In genomic region chr2:128178650-128179460, GRCh38 we compare ENCODE assay signal across 8 cellular contexts.
DNase-seq lines count a peak whose midpoint lies in the region; ATAC-seq, FAIRE-seq and TF ChIP-seq lines count a peak whose summit lies in the region.

No MANE protein-coding gene starts in this region.

- TF ChIP-seq POLR2A in GM12878 (IDR thresholded peaks at IDR 0.05; ENCODE audit: low read depth, low read length) (no peak), spleen (IDR thresholded peaks at IDR 0.05) (no peak)

- 52% methylated on average over 9 of the region's 9 CpGs for WGBS in GM12878 (ENCODE audit: insufficient coverage, insufficient replicate concordance, low lambda C conversion rate, missing lambda C conversion rate)
- WGBS in spleen, 5 donors, result 58 to 65% (median 60%) methylated on average over 9 of the region's 9 CpGs

- intact Hi-C loops in GM12878 (cut with micrococcal nuclease; ENCODE audit: unreplicated experiment) (no loop called here), spleen (cut with DNase I; ENCODE audit: low total_unique reads) (no loop called here)

- RAD21 ChIA-PET in GM12878 (lab: Charles Lee; ENCODE audit: unreplicated experiment), result no interaction called here

- no peak overlapping the region for H3K27ac ChIP-seq in GM12878 (ENCODE audit: control insufficient read depth, insufficient read depth)
- H3K27ac ChIP-seq in spleen, result peak overlapping the region in 3 of 8 donors; percentile 34 to 64 (median 40)

- H3K4me1 ChIP-seq in GM12878 (ENCODE audit: control insufficient read depth, insufficient read depth, low read length), result no peaks in the 10 kb centered on the region
- H3K4me1 ChIP-seq in spleen, result peaks cover 0 to 7% (median 0%) of the 10 kb centered on the region in 6 donors

- CTCF ChIA-PET in GM12878 (lab: Yijun Ruan, JAX), result interaction anchor here (1.0 to 2.0 kb wide), 2 partner anchors 9 to 22 kb away, joined by 3 to 5 read pairs; no protein-coding TSS in a partner anchor

- DNase-seq in NCI-H2171 treated with DMSO at 0.1 percent for 48 hours (lab: John Stamatoyannopoulos, UW), result peak; percentile 41
- no peak for DNase-seq in NCI-H2171 (lab: John Stamatoyannopoulos, UW)
- DNase-seq in SK-N-DZ (ENCODE audit: low spot score), result peak; percentile 22
- no peak for DNase-seq in GM12878 (ENCODE audit: low read depth, low spot score)
- DNase-seq in iPS-NIHi7 (ENCODE audit: extremely low spot score), result peak; percentile 74
- peak; percentile 84 for DNase-seq in spleen

- no TSS peak for BruUV-seq in GM12878 (replicated peaks; lab: Mats Ljungman, UMichigan)

- H2AFZ ChIP-seq in GM12878 (ENCODE audit: control insufficient read depth, low read depth, low read length), result no peak overlapping the region

- ATAC-seq in HG03135 (IDR thresholded peaks at IDR 0.05; ENCODE audit: unreplicated experiment) (peak; percentile 69), GM12878 (peak; percentile 72), HG03039 (IDR thresholded peaks at IDR 0.05; ENCODE audit: unreplicated experiment) (no peak)

- H3K9me3 ChIP-seq in GM12878 (replicated peaks; ENCODE audit: control insufficient read depth, insufficient read depth, low read length) (no peaks in the 10 kb centered on the region), spleen (no peaks in the 10 kb centered on the region)

- SMC1A ChIA-PET in GM12878 (lab: Charles Lee; ENCODE audit: uncharacterized antibody, unreplicated experiment), result no interaction called here

- H3K4me3 ChIP-seq in GM12878, result no peak overlapping the region
- H3K4me3 ChIP-seq in spleen, result no peak overlapping the region

- POLR2A ChIA-PET in GM12878 (lab: Charles Lee), result no interaction called here

- no peak for TF ChIP-seq EP300 in GM12878 (IDR thresholded peaks at IDR 0.05; ENCODE audit: borderline replicate concordance in 1 of 2, control insufficient read depth in 1 of 2, low read depth in 2 of 2, low read length in 2 of 2)

- H3K36me3 ChIP-seq in GM12878 (ENCODE audit: control insufficient read depth in 2 of 2, insufficient read depth in 2 of 2, low read length in 1 of 2) (peaks cover 7 to 61% of the 10 kb centered on the region in 2 experiments), spleen (peaks cover 3 to 100% (median 93%) of the 10 kb centered on the region in 6 donors)

- peak; percentile 50 for TF ChIP-seq RAD21 in GM12878 (IDR thresholded peaks at IDR 0.05; ENCODE audit: insufficient read depth, low read depth, low read length)

- no peak overlapping the region for H3K9ac ChIP-seq in GM12878 (ENCODE audit: control insufficient read depth, insufficient read depth, low read length)

- in situ Hi-C loops in GM12878 (cut with MboI), result no loop called here

- H4K20me1 ChIP-seq in GM12878 (ENCODE audit: control insufficient read depth, insufficient read depth), result no peaks in the 10 kb centered on the region

- no peaks in the 10 kb centered on the region for H3K79me2 ChIP-seq in GM12878 (ENCODE audit: control insufficient read depth, insufficient read depth, low read length)

- TF ChIP-seq CTCF in GM12878 (IDR thresholded peaks at IDR 0.05 in 2 of 3, conservative IDR thresholded peaks at IDR 0.05 in 1 of 3; ENCODE audit: control insufficient read depth in 2 of 3, extremely low read depth in 1 of 3, insufficient read depth in 1 of 3, low read depth in 3 of 3, low read length in 3 of 3), result peak; percentile 46 to 57 (median 49)
- TF ChIP-seq CTCF in spleen (IDR thresholded peaks at IDR 0.05 in 8 of 11, conservative IDR thresholded peaks at IDR 0.05 in 3 of 11), result peak; percentile 39 to 89 (median 72)

- no peak overlapping the region for H3K4me2 ChIP-seq in GM12878 (ENCODE audit: control insufficient read depth, insufficient read depth)

- H3K27me3 ChIP-seq in GM12878 (replicated peaks in 1 of 2; ENCODE audit: control insufficient read depth in 2 of 2, insufficient read depth in 2 of 2, low read length in 1 of 2) (no peaks in the 10 kb centered on the region), spleen (replicated peaks in 1 of 7) (no peaks in the 10 kb centered on the region)

- no peak for FAIRE-seq in GM12878 (lab: Jason Lieb, UNC)

TF ChIP-seq in GM12878, 131 proteins besides CTCF, POLR2A, EP300 and RAD21:
- TF ChIP-seq, protein P1, sequence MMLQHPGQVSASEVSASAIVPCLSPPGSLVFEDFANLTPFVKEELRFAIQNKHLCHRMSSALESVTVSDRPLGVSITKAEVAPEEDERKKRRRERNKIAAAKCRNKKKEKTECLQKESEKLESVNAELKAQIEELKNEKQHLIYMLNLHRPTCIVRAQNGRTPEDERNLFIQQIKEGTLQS (IDR thresholded peaks at IDR 0.05; ENCODE audit: borderline replicate concordance, extremely low read depth, low read depth, low read length), result peak; percentile 39; the same call in 1 of the 2 replicates
- TF ChIP-seq FOXK2 (IDR thresholded peaks at IDR 0.05), result no peak
- peak; percentile 64; the same call in 1 of the 2 replicates for TF ChIP-seq RAD51 (IDR thresholded peaks at IDR 0.05)
- TF ChIP-seq SMC3 (IDR thresholded peaks at IDR 0.05; ENCODE audit: borderline replicate concordance, low read length), result peak; percentile 17; the same call in 1 of the 2 replicates

Comparison
In these comparisons a context has a peak if more than half of its experiments do, and no peak if none do; other contexts are left out.
1. DNase-seq: peak in NCI-H2171 treated with DMSO at 0.1 percent for 48 hours (single experiment), SK-N-DZ (single experiment), iPS-NIHi7 (single experiment) and spleen (single experiment); none in NCI-H2171 (single experiment) and GM12878 (single experiment).